Comparison of ENCODE assay signal across 7 cellular contexts in genomic region chr11:67583319-67584204, GRCh38. TPM values are rescaled to one million over a fixed set of nuclear protein-coding genes. Genes with fewer than 3 reads are reported as not detected.
DNase-seq lines count a peak whose midpoint lies in the region; ATAC-seq, FAIRE-seq and TF ChIP-seq lines count a peak whose summit lies in the region.

Gene GSTP1 (plus strand): TSS chr11:67583812. CDS start chr11:67583844, 32 bp downstream.

- peak within 1 kb of the TSS; percentile 83 for H3K4me3 ChIP-seq in choroid plexus epithelial cell (ENCODE audit: low read depth, low read length)

- FAIRE-seq in GM12891 (lab: Jason Lieb, UNC): peak; percentile 81

- peak; percentile 65 for ATAC-seq in HG02642 (IDR thresholded peaks at IDR 0.05; ENCODE audit: poor library complexity, unreplicated experiment)

- peak; percentile 48 for TF ChIP-seq CTCF in choroid plexus epithelial cell (conservative IDR thresholded peaks at IDR 0.05; ENCODE audit: low read depth, low read length)

- DNase-seq in GM12891 (ENCODE audit: insufficient read length, low spot score): peak; percentile 76
- peak; percentile 90 for DNase-seq in NCI-H2196 (lab: John Stamatoyannopoulos, UW; ENCODE audit: unreplicated experiment)
- DNase-seq in activated CD4-positive, alpha-beta T cell treated with anti-CD3 and anti-CD28 coated beads for 24 hours (ENCODE audit: low read depth in 2 of 2): peak; percentile 65 to 79
- DNase-seq in choroid plexus epithelial cell (ENCODE audit: low read depth): peak; percentile 88
- DNase-seq in kidney tubule cell (ENCODE audit: low spot score): peak; percentile 96
- DNase-seq in stimulated activated CD4-positive, alpha-beta T cell treated with anti-CD3 and anti-CD28 coated beads, Interleukin-1b, Interleukin-23, amount 100 ng/mL, for 4 hours (ENCODE audit: low read depth in 2 of 2): peak; percentile 55 to 83

- peak; percentile 94 for TF ChIP-seq POLR2A in GM12891 (IDR thresholded peaks at IDR 0.05; ENCODE audit: low read depth, low read length)

TF ChIP-seq in GM12891, 5 proteins besides CTCF, POLR2A, EP300 and RAD21:
- TF ChIP-seq POU2F2 (IDR thresholded peaks at IDR 0.05; ENCODE audit: low read depth, low read length) (peak; percentile 83; the same call in 1 of the 2 replicates), POLR2AphosphoS5 (IDR thresholded peaks at IDR 0.05; ENCODE audit: low read depth, low read length) (peak; percentile 95), SPI1 (IDR thresholded peaks at IDR 0.05; ENCODE audit: low read depth, low read length) (no peak), PAX5 (IDR thresholded peaks at IDR 0.05; ENCODE audit: insufficient read depth, low read length, severe bottlenecking) (no peak), TAF1 (IDR thresholded peaks at IDR 0.05; ENCODE audit: low read depth, low read length) (peak; percentile 59; the same call in 1 of the 2 replicates)

RNA-seq across cellular contexts. Expression of gene GSTP1, which starts in this region (rescaled TPM):
- polyA plus RNA-seq in GM12891 (2012; ENCODE audit: low read depth, missing spikeins): 813 TPM

Comparison
In these comparisons a context has a peak if more than half of its experiments do, and no peak if none do; other contexts are left out.
1. Peak in every context shown above with its lines: DNase-seq, ATAC-seq and H3K4me3 ChIP-seq.